13 cellular contexts compared by ENCODE assay signal in genomic region chr3:53187430-53187829, GRCh38.
"Had no signal": no experiment of that assay in that cellular context is flagged by ENCODE, and none has a peak within 500 bp of the region (broad histone marks: within the 10 kb centered on the region; RNA-seq: fewer than 3 reads in every experiment).

No MANE protein-coding gene starts in this region.

- H3K4me3 ChIP-seq: breast epithelium, gastroesophageal sphincter, sigmoid colon had no signal

- H3K27ac ChIP-seq: breast epithelium, gastroesophageal sphincter, sigmoid colon had no signal

- DNase-seq: activated CD4-positive, alpha-beta T cell treated with anti-CD3 and anti-CD28 coated beads, Interleukin-2, amount 50 U/mL, for 1 hour; activated naive CD4-positive, alpha-beta T cell treated with anti-CD3 and anti-CD28 coated beads, Interleukin-2, amount 50 U/mL, for 16 hours; activated T-cell treated with anti-CD3 and anti-CD28 coated beads for 4 hours; amniotic stem cell; left cardiac atrium; naive thymus-derived CD4-positive, alpha-beta T cell; nucleus accumbens; sigmoid colon; stimulated activated CD4-positive, alpha-beta T cell treated with anti-CD3 and anti-CD28 coated beads, Interleukin-2, amount 100 ng/mL, for 48 hours had no signal

- FAIRE-seq: endothelial cell of umbilical vein, urothelium cell line had no signal

- H3K4me1 ChIP-seq: breast epithelium, gastroesophageal sphincter, sigmoid colon had no signal

- H3K27me3 ChIP-seq: breast epithelium, gastroesophageal sphincter, sigmoid colon had no signal

- ATAC-seq: gastroesophageal sphincter; left cardiac atrium; naive thymus-derived CD4-positive, alpha-beta T cell had no signal

- H3K9me3 ChIP-seq: breast epithelium, gastroesophageal sphincter, sigmoid colon had no signal
